8 cellular contexts compared by ENCODE assay signal in the genomic region with DNA sequence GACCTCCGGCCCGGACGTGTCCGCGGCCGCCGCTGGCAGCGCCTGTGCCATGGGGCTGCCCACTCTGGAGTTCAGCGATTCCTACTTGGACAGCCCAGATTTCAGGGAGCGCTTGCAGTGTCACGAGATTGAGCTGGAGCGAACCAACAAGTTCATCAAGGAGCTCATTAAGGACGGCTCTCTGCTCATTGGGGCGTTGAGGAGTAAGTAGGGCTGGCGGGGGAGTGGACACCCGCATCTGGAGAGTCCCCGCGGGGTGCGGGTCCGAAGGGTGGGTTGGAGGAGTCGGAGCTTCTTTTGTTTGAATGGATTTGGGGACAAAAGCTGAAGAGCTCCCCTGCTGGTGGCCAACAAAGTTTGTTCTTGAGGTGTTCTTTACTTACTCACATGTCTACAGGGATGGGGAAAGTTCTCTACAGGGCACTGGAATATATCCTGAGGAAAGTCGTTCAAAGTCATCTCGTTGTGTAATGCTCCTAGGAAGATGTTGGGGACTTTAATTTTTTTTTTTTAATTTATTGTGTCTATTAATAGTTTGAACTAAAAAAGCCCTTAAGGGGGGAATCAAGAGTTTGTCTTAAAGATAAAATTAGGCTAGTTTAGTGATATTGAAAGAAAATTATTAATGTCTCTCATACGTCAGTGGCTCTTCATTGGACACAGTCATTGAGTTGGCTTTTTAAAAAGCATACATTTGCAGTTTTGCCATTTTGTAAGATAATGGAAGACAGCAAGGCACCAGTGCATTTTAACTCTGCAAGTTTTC. TPM values are rescaled to one million over a fixed set of nuclear protein-coding genes. Genes with fewer than 3 reads are reported as not detected.
DNase-seq lines count a peak whose midpoint lies in the region; ATAC-seq, FAIRE-seq and TF ChIP-seq lines count a peak whose summit lies in the region.

No MANE protein-coding gene starts in this region.

- peaks cover 0 to 6% (median 0%) of the 10 kb centered on the region in 11 experiments; a peak in 2 of 22 replicates for H3K36me3 ChIP-seq in BLaER1 treated with 17β-estradiol and CSF1 and Interleukin-3, amounts not matched to agents 10 nM and 100 nM
- H3K36me3 ChIP-seq in heart left ventricle (no peaks in the 10 kb centered on the region), pancreas (no peaks in the 10 kb centered on the region)

- intact Hi-C loops in heart left ventricle (cut with DNase I) (loop anchor here in 8 of 10 donors (2.0 to 10.0 kb wide), 11 partner anchors 34 to 244 kb away; no protein-coding TSS in a partner anchor), pancreas (cut with DNase I) (no loop called here)

- DNase-seq in NCI-H446 treated with DMSO at 0.1 percent for 48 hours (lab: John Stamatoyannopoulos, UW) (peak; percentile 60), heart left ventricle (peak in 4 of 5 donors; percentile 54 to 59 (median 56)), pancreas (peak in 4 of 6 donors; percentile 28 to 47 (median 32))
- peak; percentile 44 for DNase-seq in activated naive CD8-positive, alpha-beta T cell treated with anti-CD3 and anti-CD28 coated beads, Interleukin-2, amount 10 ng/mL, durations not matched to agents 7 days and 5 days
- DNase-seq in stimulated activated CD4-positive, alpha-beta T cell treated with anti-CD3 and anti-CD28 coated beads, Interleukin-12 subunit alpha, Interleukin-12 subunit beta, amount 100 ng/mL, for 4 hours = no peak

- H4K20me1 ChIP-seq in BLaER1 treated with 17β-estradiol and CSF1 and Interleukin-3, amounts not matched to agents 10 nM and 100 nM = peaks cover 0 to 37% (median 18%) of the 10 kb centered on the region in 11 experiments; a peak in 10 of 22 replicates

- H3K27me3 Mint-ChIP-seq in activated naive CD8-positive, alpha-beta T cell treated with anti-CD3 and anti-CD28 coated beads, Interleukin-2, amount 10 ng/mL, durations not matched to agents 7 days and 5 days = peaks cover 36% of the 10 kb centered on the region

- 0 to 2% (median 1%) methylated on average over 17 to 24 of the region's 24 CpGs for WGBS in heart left ventricle, 4 donors
- 0 to 1% methylated on average over 23 to 24 of the region's 24 CpGs for WGBS in pancreas, 2 donors

- H3K4me1 ChIP-seq in BLaER1 treated with 17β-estradiol and CSF1 and Interleukin-3, amounts not matched to agents 10 nM and 100 nM = peaks cover 29 to 63% (median 55%) of the 10 kb centered on the region in 10 experiments
- peaks cover 0 to 40% (median 13%) of the 10 kb centered on the region in 12 donors for H3K4me1 ChIP-seq in heart left ventricle
- no peaks in the 10 kb centered on the region for H3K4me1 ChIP-seq in pancreas

- H3K4me3 Mint-ChIP-seq in activated naive CD8-positive, alpha-beta T cell treated with anti-CD3 and anti-CD28 coated beads, Interleukin-2, amount 10 ng/mL, durations not matched to agents 7 days and 5 days = peak overlapping the region; percentile 86

- H3K27ac Mint-ChIP-seq in activated naive CD8-positive, alpha-beta T cell treated with anti-CD3 and anti-CD28 coated beads, Interleukin-2, amount 10 ng/mL, durations not matched to agents 7 days and 5 days = no peak overlapping the region

- no peaks in the 10 kb centered on the region for H3K9me3 ChIP-seq in BLaER1 treated with 17β-estradiol and CSF1 and Interleukin-3, amounts not matched to agents 10 nM and 100 nM (replicated peaks in 1 of 11)
- H3K9me3 ChIP-seq in heart left ventricle (no peaks in the 10 kb centered on the region), pancreas (no peaks in the 10 kb centered on the region)

- POLR2A ChIA-PET in activated naive CD8-positive, alpha-beta T cell treated with anti-CD3 and anti-CD28 coated beads, Interleukin-2, amount 10 ng/mL, durations not matched to agents 7 days and 5 days (lab: Charles Lee) = no interaction called here

- peaks cover 8% of the 10 kb centered on the region for H3K4me1 Mint-ChIP-seq in activated naive CD8-positive, alpha-beta T cell treated with anti-CD3 and anti-CD28 coated beads, Interleukin-2, amount 10 ng/mL, durations not matched to agents 7 days and 5 days

- peak overlapping the region; percentile 62 to 96 (median 92); a peak in 21 of 22 replicates for H3K27ac ChIP-seq in BLaER1 treated with 17β-estradiol and CSF1 and Interleukin-3, amounts not matched to agents 10 nM and 100 nM
- H3K27ac ChIP-seq in heart left ventricle = peak overlapping the region; percentile 69 to 89 (median 82)
- peak overlapping the region in 2 of 4 donors; percentile 53 to 62 for H3K27ac ChIP-seq in pancreas

- peak; percentile 47 for FAIRE-seq in pancreas (lab: Jason Lieb, UNC)

- TF ChIP-seq CTCF in heart left ventricle (IDR thresholded peaks at IDR 0.05) (peak; percentile 46 to 75 (median 60)), pancreas (IDR thresholded peaks at IDR 0.05) (peak; percentile 7 to 45 (median 26))

- no peak for TF ChIP-seq POLR2A in heart left ventricle (IDR thresholded peaks at IDR 0.05)

- peak overlapping the region; percentile 68 to 97 (median 88) for H3K4me3 ChIP-seq in BLaER1 treated with 17β-estradiol and CSF1 and Interleukin-3, amounts not matched to agents 10 nM and 100 nM
- peak overlapping the region; percentile 62 to 87 (median 74) for H3K4me3 ChIP-seq in heart left ventricle
- H3K4me3 ChIP-seq in pancreas = peak overlapping the region; percentile 43 to 69 (median 60)

- H3K9me3 Mint-ChIP-seq in activated naive CD8-positive, alpha-beta T cell treated with anti-CD3 and anti-CD28 coated beads, Interleukin-2, amount 10 ng/mL, durations not matched to agents 7 days and 5 days = no peaks in the 10 kb centered on the region

- no peaks in the 10 kb centered on the region for H3K27me3 ChIP-seq in BLaER1 treated with 17β-estradiol and CSF1 and Interleukin-3, amounts not matched to agents 10 nM and 100 nM
- H3K27me3 ChIP-seq in heart left ventricle = peaks cover 0 to 7% (median 0%) of the 10 kb centered on the region in 9 donors
- no peaks in the 10 kb centered on the region for H3K27me3 ChIP-seq in pancreas

- peak; percentile 47 for ATAC-seq in GM18858 (IDR thresholded peaks at IDR 0.05; ENCODE audit: unreplicated experiment)
- peak; percentile 55 for ATAC-seq in HG03039 (IDR thresholded peaks at IDR 0.05; ENCODE audit: unreplicated experiment)
- ATAC-seq in activated naive CD8-positive, alpha-beta T cell treated with anti-CD3 and anti-CD28 coated beads, Interleukin-2, amount 10 ng/mL, durations not matched to agents 7 days and 5 days (ENCODE audit: low read depth) = peak; percentile 64
- peak; percentile 45 to 77 (median 70) for ATAC-seq in heart left ventricle
- peak; percentile 59 to 84 (median 80) for ATAC-seq in pancreas

- H3K36me3 Mint-ChIP-seq in activated naive CD8-positive, alpha-beta T cell treated with anti-CD3 and anti-CD28 coated beads, Interleukin-2, amount 10 ng/mL, durations not matched to agents 7 days and 5 days = no peaks in the 10 kb centered on the region

- peak overlapping the region; percentile 75 to 97 (median 93) for H3K9ac ChIP-seq in BLaER1 treated with 17β-estradiol and CSF1 and Interleukin-3, amounts not matched to agents 10 nM and 100 nM

- peak overlapping the region; percentile 72 to 89 (median 79) for H3K4me2 ChIP-seq in BLaER1 treated with 17β-estradiol and CSF1 and Interleukin-3, amounts not matched to agents 10 nM and 100 nM

RNA-seq across cellular contexts. Expression of gene ARHGAP42, which starts 0.7 kb away (rescaled TPM):
- total RNA-seq in activated naive CD8-positive, alpha-beta T cell treated with anti-CD3 and anti-CD28 coated beads, Interleukin-2, amount 10 ng/mL, durations not matched to agents 7 days and 5 days = not detected
- total RNA-seq in heart left ventricle (10 to 100 TPM in 4 of 9 donors, 1 to 10 TPM in 5; 6.7 to 12.4 (median 9.1) TPM), pancreas (1 to 10 TPM in 5 of 6 donors, under 1 TPM in 1; 0.98 to 4.9 (median 2.2) TPM)
- polyA plus RNA-seq in heart left ventricle (1 to 10 TPM; 3.8 to 6.2 TPM), pancreas (1 to 10 TPM in 1 of 2 donors, under 1 TPM in 1; 0.76 to 1.7 TPM)

Comparison
In these comparisons a context has a peak if more than half of its experiments do, and no peak if none do; other contexts are left out.
1. intact Hi-C loops: an anchor here in heart left ventricle (2.0 to 10.0 kb wide); none called in pancreas.